ENCODE assay signal across 25 cellular contexts in the genomic region with DNA sequence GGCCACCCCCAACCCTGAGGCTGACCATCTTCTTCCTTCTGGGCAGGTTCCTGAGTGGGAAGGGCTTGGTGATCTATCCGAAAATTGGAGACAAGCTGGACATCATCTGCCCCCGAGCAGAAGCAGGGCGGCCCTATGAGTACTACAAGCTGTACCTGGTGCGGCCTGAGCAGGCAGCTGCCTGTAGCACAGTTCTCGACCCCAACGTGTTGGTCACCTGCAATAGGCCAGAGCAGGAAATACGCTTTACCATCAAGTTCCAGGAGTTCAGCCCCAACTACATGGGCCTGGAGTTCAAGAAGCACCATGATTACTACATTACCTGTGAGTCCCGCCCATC.
"Had no signal": no experiment of that assay in that cellular context is flagged by ENCODE, and none has a peak within 500 bp of the region (broad histone marks: within the 10 kb centered on the region; RNA-seq: fewer than 3 reads in every experiment).

No MANE protein-coding gene starts in this region.

- H3K27me3 ChIP-seq: right lobe of liver, thyroid gland, upper lobe of right lung had no signal

- H3K27ac ChIP-seq: dorsolateral prefrontal cortex, right lobe of liver, stomach, thyroid gland, upper lobe of right lung had no signal

- H3K9me3 Mint-ChIP-seq: activated naive CD4-positive, alpha-beta T cell treated with anti-CD3 and anti-CD28 coated beads, Interleukin-2, amount 50 U/mL, for 24 hours; activated naive CD8-positive, alpha-beta T cell treated with anti-CD3 and anti-CD28 coated beads, Interleukin-2, amount 50 U/mL, for 24 hours; activated T-cell treated with anti-CD3 and anti-CD28 coated beads, Interleukin-2, amount 50 U/mL, for 4 hours; activated T-helper 2 cell treated with anti-CD3 and anti-CD28 coated beads, Interferon-gamma antibody, Interleukin-2, Interleukin-4, amounts not matched to agents 10 μg/mL and 5 μg/mL and 100 μg/mL, durations not matched to agents 14 hours and 24 hours and 36 hours; central memory CD8-positive, alpha-beta T cell; effector memory CD8-positive, alpha-beta T cell; memory B cell; stimulated activated naive B cell treated with anti-CD40 and anti-IgM and Interleukin-4, amounts not matched to agents 10 μg/mL and 1 μg/mL and 100 μg/mL, for 72 hours had no signal

- H3K36me3 Mint-ChIP-seq: activated naive CD4-positive, alpha-beta T cell treated with anti-CD3 and anti-CD28 coated beads, Interleukin-2, amount 50 U/mL, for 24 hours had no signal

- H3K4me1 ChIP-seq: breast epithelium had no signal

- H3K27me3 Mint-ChIP-seq: activated naive CD4-positive, alpha-beta T cell treated with anti-CD3 and anti-CD28 coated beads, Interleukin-2, amount 50 U/mL, for 24 hours; activated naive CD8-positive, alpha-beta T cell treated with anti-CD3 and anti-CD28 coated beads, Interleukin-2, amount 50 U/mL, for 24 hours; central memory CD8-positive, alpha-beta T cell; effector memory CD8-positive, alpha-beta T cell; memory B cell; naive thymus-derived CD4-positive, alpha-beta T cell; progenitor cell of endocrine pancreas; stimulated activated naive B cell treated with anti-CD40 and anti-IgM and Interleukin-4, amounts not matched to agents 10 μg/mL and 1 μg/mL and 100 μg/mL, for 72 hours had no signal

- H3K27ac Mint-ChIP-seq: activated naive CD4-positive, alpha-beta T cell treated with anti-CD3 and anti-CD28 coated beads, Interleukin-2, amount 50 U/mL, for 24 hours; activated naive CD8-positive, alpha-beta T cell treated with anti-CD3 and anti-CD28 coated beads, Interleukin-2, amount 50 U/mL, for 24 hours; activated T-helper 2 cell treated with anti-CD3 and anti-CD28 coated beads, Interferon-gamma antibody, Interleukin-2, Interleukin-4, amounts not matched to agents 10 μg/mL and 5 μg/mL and 100 μg/mL, durations not matched to agents 14 hours and 24 hours and 36 hours; effector memory CD8-positive, alpha-beta T cell; memory B cell; naive thymus-derived CD4-positive, alpha-beta T cell; progenitor cell of endocrine pancreas; stimulated activated naive B cell treated with anti-CD40 and anti-IgM and Interleukin-4, amounts not matched to agents 10 μg/mL and 1 μg/mL and 100 μg/mL, for 72 hours had no signal

- H3K4me1 Mint-ChIP-seq: activated naive CD8-positive, alpha-beta T cell treated with anti-CD3 and anti-CD28 coated beads, Interleukin-2, amount 50 U/mL, for 24 hours had no signal

- FAIRE-seq: colon had no signal

- H3K36me3 ChIP-seq: breast epithelium, right lobe of liver, upper lobe of right lung had no signal

- H3K4me3 ChIP-seq: breast epithelium, dorsolateral prefrontal cortex, right lobe of liver, smooth muscle cell, stomach, thyroid gland, upper lobe of right lung had no signal

- H3K9me3 ChIP-seq: breast epithelium, right lobe of liver, stomach, thyroid gland, upper lobe of right lung had no signal

- ATAC-seq: activated naive CD8-positive, alpha-beta T cell treated with anti-CD3 and anti-CD28 coated beads, Interleukin-2, amount 50 U/mL, for 24 hours; activated T-cell treated with anti-CD3 and anti-CD28 coated beads, Interleukin-2, amount 50 U/mL, for 4 hours; effector memory CD8-positive, alpha-beta T cell; naive thymus-derived CD4-positive, alpha-beta T cell; right lobe of liver; stimulated activated naive B cell treated with anti-CD40 and anti-IgM and Interleukin-4, amounts not matched to agents 10 μg/mL and 1 μg/mL and 100 μg/mL, for 72 hours; upper lobe of right lung had no signal

- H3K4me3 Mint-ChIP-seq: activated naive CD4-positive, alpha-beta T cell treated with anti-CD3 and anti-CD28 coated beads, Interleukin-2, amount 50 U/mL, for 24 hours; activated naive CD8-positive, alpha-beta T cell treated with anti-CD3 and anti-CD28 coated beads, Interleukin-2, amount 50 U/mL, for 24 hours; activated T-cell treated with anti-CD3 and anti-CD28 coated beads, Interleukin-2, amount 50 U/mL, for 4 hours; central memory CD8-positive, alpha-beta T cell; effector memory CD8-positive, alpha-beta T cell; memory B cell; naive thymus-derived CD4-positive, alpha-beta T cell; stimulated activated naive B cell treated with anti-CD40 and anti-IgM and Interleukin-4, amounts not matched to agents 10 μg/mL and 1 μg/mL and 100 μg/mL, for 72 hours had no signal

- DNase-seq: activated CD4-positive, alpha-beta T cell treated with anti-CD3 and anti-CD28 coated beads for 4 hours; activated CD4-positive, alpha-beta T cell treated with anti-CD3 and anti-CD28 coated beads, Interleukin-2, amount 50 U/mL, for 4 hours; activated CD4-positive, CD25-positive, alpha-beta regulatory T cell; activated naive CD8-positive, alpha-beta T cell treated with anti-CD3 and anti-CD28 coated beads, Interleukin-2, amount 50 U/mL, for 24 hours; activated T-cell treated with anti-CD3 and anti-CD28 coated beads, Interleukin-2, amount 50 U/mL, for 4 hours; amygdala; effector memory CD8-positive, alpha-beta T cell; hippocampal formation; midbrain; naive thymus-derived CD4-positive, alpha-beta T cell; right lobe of liver; stimulated activated CD4-positive, alpha-beta T cell treated with anti-CD3 and anti-CD28 coated beads, Interleukin-1b, Interleukin-23, amount 100 ng/mL, for 48 hours; stimulated activated naive B cell treated with anti-CD40 and anti-IgM and Interleukin-4, amounts not matched to agents 10 μg/mL and 1 μg/mL and 100 μg/mL, for 72 hours; thyroid gland; upper lobe of right lung had no signal
